Comparison of ENCODE assay signal across 11 cellular contexts in the genomic region with DNA sequence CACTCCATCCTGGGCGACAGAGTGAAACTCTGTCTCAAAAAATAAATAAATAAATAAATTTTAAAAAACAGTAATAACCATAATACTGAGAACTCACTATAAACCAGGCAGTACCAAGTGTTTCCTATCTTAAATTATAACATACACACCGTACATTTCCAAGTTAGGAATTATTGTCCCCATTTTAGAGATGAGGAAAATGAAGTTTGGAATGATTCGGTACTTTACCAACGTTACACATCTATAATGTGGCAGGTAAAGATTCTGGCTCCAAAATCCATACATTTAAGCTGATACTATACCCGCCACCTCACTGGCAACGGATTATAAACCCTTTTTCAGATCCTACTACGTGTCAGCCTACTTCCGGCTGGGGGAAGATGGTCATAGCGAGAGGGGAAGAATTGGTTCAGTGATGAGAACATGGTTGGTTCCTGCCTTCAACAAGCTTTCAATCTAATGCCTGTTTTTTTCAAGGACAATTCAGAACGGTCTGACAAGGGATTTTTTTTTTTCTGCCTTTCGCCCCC.
DNase-seq lines count a peak whose midpoint lies in the region; ATAC-seq and TF ChIP-seq lines count a peak whose summit lies in the region.
"Had no signal": no experiment of that assay in that cellular context is flagged by ENCODE, and none has a peak within 500 bp of the region (broad histone marks: within the 10 kb centered on the region; RNA-seq: fewer than 3 reads in every experiment).

No MANE protein-coding gene starts in this region.

- peaks cover 36 to 66% (median 47%) of the 10 kb centered on the region in 11 experiments; a peak in 21 of 22 replicates for H3K9me3 ChIP-seq in BLaER1 treated with 17β-estradiol and CSF1 and Interleukin-3, amounts not matched to agents 10 nM and 100 nM (replicated peaks in 1 of 11)
- peaks cover 4% of the 10 kb centered on the region; the same call in 1 of the 2 replicates for H3K9me3 ChIP-seq in iPS-20b (ENCODE audit: insufficient read depth, low read depth, low read length)
- H3K9me3 ChIP-seq in psoas muscle: peaks cover 7% of the 10 kb centered on the region

- H3K36me3 ChIP-seq in BLaER1 treated with 17β-estradiol and CSF1 and Interleukin-3, amounts not matched to agents 10 nM and 100 nM: peaks cover 0 to 10% (median 0%) of the 10 kb centered on the region in 11 experiments; a peak in 3 of 22 replicates
- no peaks in the 10 kb centered on the region for H3K36me3 ChIP-seq in iPS-20b (ENCODE audit: insufficient read depth, low read depth, low read length)
- no peaks in the 10 kb centered on the region for H3K36me3 ChIP-seq in psoas muscle (ENCODE audit: insufficient read depth in 1 of 2, low read depth in 1 of 2)

- intact Hi-C loops in psoas muscle (cut with DNase I): loop anchor here in 1 of 2 donors (5.0 kb wide), 1 partner anchor 103 kb away; no protein-coding TSS in a partner anchor

- peak overlapping the region in 7 of 11 experiments; percentile 32 to 78 (median 62); a peak in 12 of 22 replicates for H3K9ac ChIP-seq in BLaER1 treated with 17β-estradiol and CSF1 and Interleukin-3, amounts not matched to agents 10 nM and 100 nM
- peak overlapping the region; percentile 94; the same call in 1 of the 2 replicates for H3K9ac ChIP-seq in iPS-20b (ENCODE audit: low read depth, low read length)

- WGBS in adipose tissue, 3 donors: 74 to 86% (median 80%) methylated on average over 11 of the region's 11 CpGs
- WGBS in psoas muscle, 3 donors: 80 to 85% (median 81%) methylated on average over 11 of the region's 11 CpGs

- no peak for DNase-seq in psoas muscle
- DNase-seq in middle frontal gyrus (ENCODE audit: extremely low spot score, low spot score): no peak
- DNase-seq in activated naive CD4-positive, alpha-beta T cell (lab: John Stamatoyannopoulos, UW): no peak
- DNase-seq in dermis blood vessel endothelial cell: no peak
- no peak for DNase-seq in cerebellum (ENCODE audit: low spot score)
- DNase-seq: activated CD4-positive, alpha-beta T cell treated with anti-CD3 and anti-CD28 coated beads, Interleukin-2, amount 50 U/mL, for 4 hours; stimulated activated CD4-positive, alpha-beta T cell treated with anti-CD3 and anti-CD28 coated beads, Interleukin-2, amount 100 ng/mL, for 24 hours had no signal

- H3K4me3 ChIP-seq in BLaER1 treated with 17β-estradiol and CSF1 and Interleukin-3, amounts not matched to agents 10 nM and 100 nM: peak overlapping the region in 2 of 10 experiments; percentile 18 to 25; a peak in 3 of 20 replicates
- H3K4me3 ChIP-seq in iPS-20b (ENCODE audit: low read length) (no peak overlapping the region; the same call in none of the 2 replicates), psoas muscle (peak overlapping the region; percentile 39)

- H3K27ac ChIP-seq in BLaER1 treated with 17β-estradiol and CSF1 and Interleukin-3, amounts not matched to agents 10 nM and 100 nM: peak overlapping the region in 10 of 11 experiments; percentile 95 to 99 (median 96); a peak in 19 of 22 replicates
- H3K27ac ChIP-seq in adipose tissue (ENCODE audit: low read depth, low read length): peak overlapping the region; percentile 35
- H3K27ac ChIP-seq in iPS-20b (ENCODE audit: low read length): peak overlapping the region; percentile 96
- peak overlapping the region; percentile 76 for H3K27ac ChIP-seq in psoas muscle
- H3K27ac ChIP-seq: C4-2B had no signal

- H3K4me2 ChIP-seq in BLaER1 treated with 17β-estradiol and CSF1 and Interleukin-3, amounts not matched to agents 10 nM and 100 nM: peak overlapping the region in 9 of 11 experiments; percentile 8 to 80 (median 61); a peak in 14 of 22 replicates

- ATAC-seq in psoas muscle: no peak

- H3K4me1 ChIP-seq in BLaER1 treated with 17β-estradiol and CSF1 and Interleukin-3, amounts not matched to agents 10 nM and 100 nM: peaks cover 50 to 80% (median 61%) of the 10 kb centered on the region in 10 experiments
- H3K4me1 ChIP-seq in iPS-20b (ENCODE audit: insufficient read depth, low read length) (peaks cover 32% of the 10 kb centered on the region), psoas muscle (peaks cover 35% of the 10 kb centered on the region)

- no peaks in the 10 kb centered on the region for H4K20me1 ChIP-seq in BLaER1 treated with 17β-estradiol and CSF1 and Interleukin-3, amounts not matched to agents 10 nM and 100 nM

- no peak for TF ChIP-seq CTCF in psoas muscle (IDR thresholded peaks at IDR 0.05)

- no peaks in the 10 kb centered on the region for H3K27me3 ChIP-seq in BLaER1 treated with 17β-estradiol and CSF1 and Interleukin-3, amounts not matched to agents 10 nM and 100 nM
- no peaks in the 10 kb centered on the region for H3K27me3 ChIP-seq in iPS-20b (ENCODE audit: insufficient read depth, low read length)
- H3K27me3 ChIP-seq in psoas muscle (ENCODE audit: insufficient read depth in 3 of 3, low read length in 2 of 3): no peaks in the 10 kb centered on the region

Comparison
In these comparisons a context has a peak if more than half of its experiments do, and no peak if none do; other contexts are left out.
1. H3K27ac ChIP-seq: peak in every context shown above with its lines; median percentile 96 in BLaER1 treated with 17β-estradiol and CSF1 and Interleukin-3, amounts not matched to agents 10 nM and 100 nM; 96 in iPS-20b; 76 in psoas muscle; 35 in adipose tissue.